ENCODE assay signal across 1 cellular context in the genomic region with DNA sequence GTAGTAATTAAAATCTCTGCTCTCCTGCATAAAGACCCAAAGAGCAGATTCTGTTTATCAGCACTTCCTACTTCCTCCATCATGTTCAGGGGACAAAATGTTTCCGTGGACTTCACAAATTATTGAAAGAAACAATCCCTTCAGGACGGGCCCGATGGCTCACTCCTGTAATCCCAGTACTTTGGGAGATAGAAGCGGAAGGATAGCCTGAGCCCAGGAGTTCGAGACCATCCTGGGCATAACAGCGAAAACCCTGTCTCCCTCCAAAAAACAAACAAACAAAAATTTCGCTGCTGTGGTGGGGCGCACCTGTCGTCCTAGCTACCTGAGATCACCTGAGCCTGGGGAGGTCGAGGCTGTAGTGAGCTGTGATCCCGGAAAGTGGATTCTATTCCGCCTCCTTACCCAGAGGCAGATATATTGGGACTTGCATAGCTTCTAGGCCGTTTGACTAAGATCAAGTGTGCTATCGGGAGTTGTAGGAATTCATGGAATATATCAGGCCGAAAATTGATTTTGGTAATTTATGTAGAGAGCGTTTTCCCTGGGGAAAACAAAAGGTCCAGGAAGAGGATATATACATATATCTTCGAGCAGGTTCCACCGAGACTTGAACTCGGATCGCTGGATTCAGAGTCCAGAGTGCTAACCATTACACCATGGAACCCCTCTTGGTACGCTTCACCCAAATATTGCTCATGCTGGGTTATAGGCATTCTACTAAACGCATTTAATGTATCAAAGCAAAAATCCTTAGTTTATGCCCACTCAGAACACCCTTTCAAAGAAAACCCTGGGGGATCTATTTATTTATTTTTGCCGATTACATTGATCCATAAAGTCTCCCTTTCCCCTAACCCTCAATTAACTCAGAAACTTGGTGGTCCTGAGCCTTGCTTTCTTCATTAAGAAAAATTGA.
A peak's percentile ranks its signal among the peaks of the same experiment; 100 is the strongest.
TF ChIP-seq lines count a peak whose summit lies in the region.

No MANE protein-coding gene starts in this region.

TF ChIP-seq in H1, 55 proteins besides CTCF, POLR2A, EP300 and RAD21 (continued from another document):
- TF ChIP-seq TAF7 (optimal IDR thresholded peaks at IDR 0.05; ENCODE audit: borderline replicate concordance, low read depth, low read length) = peak; percentile 43
- TF ChIP-seq SAP30 (IDR thresholded peaks at IDR 0.05; ENCODE audit: insufficient read depth, insufficient replicate concordance, low read length) = no peak
- 0 out of 2 replicates have a peak, but pooled peaks have one; percentile 74 for TF ChIP-seq SP4 (IDR thresholded peaks at IDR 0.05; ENCODE audit: low read length)
- TF ChIP-seq CEBPB (IDR thresholded peaks at IDR 0.05; ENCODE audit: low read depth, low read length) = 0 out of 2 replicates have a peak, but pooled peaks have one; percentile 53
- no peak for TF ChIP-seq KDM5A (IDR thresholded peaks at IDR 0.05; ENCODE audit: low read length)
- TF ChIP-seq RBBP5 (IDR thresholded peaks at IDR 0.05; ENCODE audit: borderline replicate concordance, low read depth, low read length) = no peak
- TF ChIP-seq, protein P1, sequence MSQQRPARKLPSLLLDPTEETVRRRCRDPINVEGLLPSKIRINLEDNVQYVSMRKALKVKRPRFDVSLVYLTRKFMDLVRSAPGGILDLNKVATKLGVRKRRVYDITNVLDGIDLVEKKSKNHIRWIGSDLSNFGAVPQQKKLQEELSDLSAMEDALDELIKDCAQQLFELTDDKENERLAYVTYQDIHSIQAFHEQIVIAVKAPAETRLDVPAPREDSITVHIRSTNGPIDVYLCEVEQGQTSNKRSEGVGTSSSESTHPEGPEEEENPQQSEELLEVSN (IDR thresholded peaks at IDR 0.05) = no peak
- TF ChIP-seq, protein P2, sequence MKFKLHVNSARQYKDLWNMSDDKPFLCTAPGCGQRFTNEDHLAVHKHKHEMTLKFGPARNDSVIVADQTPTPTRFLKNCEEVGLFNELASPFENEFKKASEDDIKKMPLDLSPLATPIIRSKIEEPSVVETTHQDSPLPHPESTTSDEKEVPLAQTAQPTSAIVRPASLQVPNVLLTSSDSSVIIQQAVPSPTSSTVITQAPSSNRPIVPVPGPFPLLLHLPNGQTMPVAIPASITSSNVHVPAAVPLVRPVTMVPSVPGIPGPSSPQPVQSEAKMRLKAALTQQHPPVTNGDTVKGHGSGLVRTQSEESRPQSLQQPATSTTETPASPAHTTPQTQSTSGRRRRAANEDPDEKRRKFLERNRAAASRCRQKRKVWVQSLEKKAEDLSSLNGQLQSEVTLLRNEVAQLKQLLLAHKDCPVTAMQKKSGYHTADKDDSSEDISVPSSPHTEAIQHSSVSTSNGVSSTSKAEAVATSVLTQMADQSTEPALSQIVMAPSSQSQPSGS (IDR thresholded peaks at IDR 0.05; ENCODE audit: low read length) = peak; percentile 69; the same call in 1 of the 2 replicates
- 0 out of 2 replicates have a peak, but pooled peaks have one; percentile 52 for TF ChIP-seq POU5F1 (IDR thresholded peaks at IDR 0.05; ENCODE audit: low read depth, low read length)
- TF ChIP-seq USF2 (IDR thresholded peaks at IDR 0.05; ENCODE audit: low read length) = no peak
- no peak for TF ChIP-seq CBX5 (IDR thresholded peaks at IDR 0.05; ENCODE audit: low read depth, low read length)
- TF ChIP-seq YY1 (IDR thresholded peaks at IDR 0.05; ENCODE audit: low read depth, low read length) = no peak
- TF ChIP-seq GABPA (IDR thresholded peaks at IDR 0.05; ENCODE audit: borderline replicate concordance, insufficient read depth, low read length) = no peak
- no peak for TF ChIP-seq RNF2 (IDR thresholded peaks at IDR 0.05; ENCODE audit: borderline replicate concordance, low read depth, low read length, missing control alignments, poor library complexity, severe bottlenecking)
- no peak for TF ChIP-seq EGR1 (IDR thresholded peaks at IDR 0.05; ENCODE audit: borderline replicate concordance, low read depth, low read length)
- TF ChIP-seq HDAC6 (IDR thresholded peaks at IDR 0.05; ENCODE audit: low read depth, low read length) = no peak
- TF ChIP-seq BCL11A (IDR thresholded peaks at IDR 0.05; ENCODE audit: low read depth in 2 of 2, low read length in 2 of 2) = no peak
- peak; percentile 62 for TF ChIP-seq TEAD4 (IDR thresholded peaks at IDR 0.05; ENCODE audit: low read depth, low read length)
- no peak for TF ChIP-seq TAF1 (IDR thresholded peaks at IDR 0.05; ENCODE audit: low read depth, low read length)
